19 cellular contexts compared by ENCODE assay signal in genomic region chr11:114191893-114192292, GRCh38.
"Had no signal": no experiment of that assay in that cellular context is flagged by ENCODE, and none has a peak within 500 bp of the region (broad histone marks: within the 10 kb centered on the region; RNA-seq: fewer than 3 reads in every experiment).

No MANE protein-coding gene starts in this region.

- H3K4me3 ChIP-seq: adrenal gland, breast epithelium, colonic mucosa, dorsolateral prefrontal cortex, spleen, thyroid gland had no signal

- H3K4me1 ChIP-seq: colonic mucosa had no signal

- ATAC-seq: activated T-cell treated with anti-CD3 and anti-CD28 coated beads, Interleukin-2, amount 50 U/mL, for 4 hours; stimulated activated naive CD8-positive, alpha-beta T cell treated with anti-CD3 and anti-CD28 coated beads, Interleukin-15, Interleukin-2, amounts not matched to agents 100 U/mL and 50 U/mL, for 24 hours had no signal

- DNase-seq: activated CD4-positive, alpha-beta T cell treated with anti-CD3 and anti-CD28 coated beads for 4 hours; activated CD4-positive, alpha-beta T cell treated with anti-CD3 and anti-CD28 coated beads, Interleukin-2, amount 50 U/mL, for 48 hours; activated CD4-positive, CD25-positive, alpha-beta regulatory T cell; activated CD8-positive, alpha-beta memory T cell treated with anti-CD3 and anti-CD28 coated beads, Interleukin-2, amount 50 U/mL, for 48 hours; activated naive CD4-positive, alpha-beta T cell; activated T-cell treated with anti-CD3 and anti-CD28 coated beads, Interleukin-2, amount 50 U/mL, for 4 hours; adrenal gland; colonic mucosa; dorsolateral prefrontal cortex; midbrain; nucleus accumbens; spleen; stimulated activated CD4-positive, alpha-beta T cell treated with anti-CD3 and anti-CD28 coated beads, Interleukin-4, amount 100 ng/mL, for 24 hours; stimulated activated naive CD8-positive, alpha-beta T cell treated with anti-CD3 and anti-CD28 coated beads, Interleukin-15, Interleukin-2, amounts not matched to agents 100 U/mL and 50 U/mL, for 24 hours; substantia nigra; T1000; thyroid gland had no signal

- H3K9me3 ChIP-seq: adrenal gland, breast epithelium, colonic mucosa, thyroid gland had no signal

- H3K27ac ChIP-seq: colonic mucosa, parathyroid adenoma had no signal

- H3K27me3 ChIP-seq: adrenal gland, breast epithelium, colonic mucosa, dorsolateral prefrontal cortex, spleen, thyroid gland had no signal

- H3K36me3 ChIP-seq: colonic mucosa had no signal
